ENCODE assay signal across 8 cellular contexts in the genomic region with DNA sequence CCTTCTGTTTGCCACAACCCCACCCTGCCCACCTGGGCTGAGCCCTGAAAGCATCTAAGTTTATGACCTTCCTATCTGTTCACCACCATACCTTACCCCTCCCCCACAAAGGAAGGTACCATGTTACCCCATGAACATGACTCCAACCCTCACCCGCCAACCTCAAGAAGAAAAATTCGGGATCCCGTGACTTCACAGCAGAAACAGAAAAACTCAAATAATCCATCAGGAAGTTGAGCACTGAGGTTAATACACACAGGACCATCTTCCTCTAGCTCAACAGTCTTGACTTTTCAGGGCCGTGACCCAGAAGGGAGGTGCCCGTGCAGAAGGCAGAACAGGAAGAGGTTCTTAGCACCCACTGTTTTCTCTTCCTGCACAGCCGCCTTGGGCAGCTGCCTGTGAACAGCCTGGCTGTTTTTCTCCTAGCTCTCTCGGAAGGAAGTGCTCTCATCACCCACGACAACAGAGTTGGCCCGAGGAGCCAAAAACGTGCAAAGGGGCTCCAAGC.
DNase-seq lines count a peak whose midpoint lies in the region; ATAC-seq and TF ChIP-seq lines count a peak whose summit lies in the region.

No MANE protein-coding gene starts in this region.

- no peak overlapping the region for H3K4me3 ChIP-seq in tibial artery

- intact Hi-C loops in tibial artery (cut with DNase I; ENCODE audit: low total_unique reads), result no loop called here

- H3K4me3 Mint-ChIP-seq in T-helper 17 cell, result peak overlapping the region; percentile 92
- H3K4me3 Mint-ChIP-seq in naive B cell, result peak overlapping the region; percentile 81 to 95 (median 92)

- TF ChIP-seq CTCF in tibial artery (IDR thresholded peaks at IDR 0.05), result no peak

- H3K36me3 Mint-ChIP-seq in T-helper 17 cell (ENCODE audit: low read depth), result no peaks in the 10 kb centered on the region
- peaks cover 4 to 7% of the 10 kb centered on the region in 2 donors for H3K36me3 Mint-ChIP-seq in naive B cell

- H3K36me3 ChIP-seq in tibial artery, result no peaks in the 10 kb centered on the region

- H3K27ac Mint-ChIP-seq in T-helper 17 cell, result peak overlapping the region; percentile 96
- H3K27ac Mint-ChIP-seq in naive B cell, result peak overlapping the region; percentile 98 to 99 (median 99)

- peaks cover 64% of the 10 kb centered on the region for H3K4me1 Mint-ChIP-seq in T-helper 17 cell
- peaks cover 82 to 97% (median 88%) of the 10 kb centered on the region in 3 donors for H3K4me1 Mint-ChIP-seq in naive B cell

- peaks cover 0 to 55% (median 29%) of the 10 kb centered on the region in 4 donors for H3K4me1 ChIP-seq in tibial artery

- H3K27me3 Mint-ChIP-seq in T-helper 17 cell, result no peaks in the 10 kb centered on the region
- no peaks in the 10 kb centered on the region for H3K27me3 Mint-ChIP-seq in naive B cell

- no peaks in the 10 kb centered on the region for H3K9me3 ChIP-seq in T-helper 17 cell (ENCODE audit: control insufficient read depth, low read length, poor library complexity, severe bottlenecking)
- H3K9me3 ChIP-seq in tibial artery, result no peaks in the 10 kb centered on the region

- ATAC-seq in GM21723 (IDR thresholded peaks at IDR 0.05; ENCODE audit: unreplicated experiment) (peak; percentile 81), T-helper 17 cell (peak; percentile 87), naive B cell (ENCODE audit: low read depth in 2 of 2) (peak; percentile 80 to 81), HG03196 (IDR thresholded peaks at IDR 0.05; ENCODE audit: unreplicated experiment) (no peak)

- H3K27me3 ChIP-seq in tibial artery, result no peaks in the 10 kb centered on the region

- DNase-seq in Ammon's horn (ENCODE audit: low spot score), result peak; percentile 75
- DNase-seq in T-helper 17 cell, result peak; percentile 30 to 64 (median 63)
- peak in 30 of 56 donors; percentile 6 to 67 (median 30) for DNase-seq in amygdala (lab: John Stamatoyannopoulos, UW)
- DNase-seq in naive B cell, result peak; percentile 83
- peak; percentile 58 to 84 for DNase-seq in tibial artery
- DNase-seq in NCI-H2196 (lab: John Stamatoyannopoulos, UW; ENCODE audit: unreplicated experiment), result no peak

- H3K27ac ChIP-seq in tibial artery, result peak overlapping the region; percentile 63 to 64

- peaks cover 0 to 6% (median 0%) of the 10 kb centered on the region in 7 donors for H3K9me3 Mint-ChIP-seq in naive B cell
